ENCODE assay signal across 31 cellular contexts in genomic region chr6:145845557-145845956, GRCh38.
"Had no signal": no experiment of that assay in that cellular context is flagged by ENCODE, and none has a peak within 500 bp of the region (broad histone marks: within the 10 kb centered on the region; RNA-seq: fewer than 3 reads in every experiment).

No MANE protein-coding gene starts in this region.

- H3K36me3 Mint-ChIP-seq: activated CD4-positive, alpha-beta memory T cell treated with anti-CD3 and anti-CD28 coated beads for 36 hours; mesothelial cell of epicardium had no signal

- H3K4me3 ChIP-seq: adrenal gland, body of pancreas, heart right ventricle, left ventricle myocardium inferior, pancreas, prostate gland, testis, transverse colon had no signal

- H3K27ac Mint-ChIP-seq: activated CD4-positive, alpha-beta memory T cell treated with anti-CD3 and anti-CD28 coated beads for 36 hours; activated CD4-positive, alpha-beta T cell treated with anti-CD3 and anti-CD28 coated beads, Interleukin-2, amount 10 ng/mL, durations not matched to agents 24 days and 14 days; activated naive CD4-positive, alpha-beta T cell treated with anti-CD3 and anti-CD28 coated beads for 36 hours; activated naive CD8-positive, alpha-beta T cell treated with anti-CD3 and anti-CD28 coated beads for 36 hours; activated T-helper 1 cell treated with anti-CD3 and anti-CD28 coated beads, Interleukin-12 subunit alpha, Interleukin-12 subunit beta, Interleukin-2, Interleukin-4 antibody, amounts not matched to agents 30 ng/mL and 10 ng/mL and 1 ng/mL, durations not matched to agents 14 hours and 24 hours and 36 hours; mesothelial cell of epicardium; nephron progenitor cell; T-helper 1 cell treated with Interleukin-12 subunit alpha and Interleukin-12 subunit beta and Interleukin-4 antibody, amounts not matched to agents 30 μg/mL and 1 μg/mL, for 36 hours had no signal

- ATAC-seq: body of pancreas; pancreas; stimulated activated naive CD8-positive, alpha-beta T cell treated with anti-CD3 and anti-CD28 coated beads, Interleukin-15, Interleukin-2, amounts not matched to agents 100 U/mL and 50 U/mL, for 24 hours had no signal

- H3K4me1 Mint-ChIP-seq: activated CD4-positive, alpha-beta T cell treated with anti-CD3 and anti-CD28 coated beads, Interleukin-2, amount 10 ng/mL, durations not matched to agents 24 days and 14 days; activated naive CD8-positive, alpha-beta T cell treated with anti-CD3 and anti-CD28 coated beads for 36 hours; mesothelial cell of epicardium; nephron progenitor cell had no signal

- DNase-seq: activated CD4-positive, alpha-beta memory T cell treated with anti-CD3 and anti-CD28 coated beads for 36 hours; activated CD4-positive, alpha-beta T cell treated with anti-CD3 and anti-CD28 coated beads, Interleukin-2, amount 10 ng/mL, durations not matched to agents 24 days and 14 days; activated CD4-positive, CD25-positive, alpha-beta regulatory T cell treated with anti-CD3 and anti-CD28 coated beads, Interleukin-2, amount 50 U/mL, for 72 hours; activated CD8-positive, alpha-beta memory T cell treated with anti-CD3 and anti-CD28 coated beads, Interleukin-2, amount 50 U/mL, for 4 hours; activated effector memory CD4-positive, alpha-beta T cell treated with anti-CD3 and anti-CD28 coated beads, Interleukin-2, amount 50 U/mL, for 16 hours; activated naive CD4-positive, alpha-beta T cell treated with anti-CD3 and anti-CD28 coated beads for 36 hours; activated naive CD8-positive, alpha-beta T cell treated with anti-CD3 and anti-CD28 coated beads for 36 hours; activated T-cell treated with anti-CD3 and anti-CD28 coated beads, Interleukin-2, amount 50 U/mL, for 1 hour; adrenal gland; aorta; body of pancreas; cortex of kidney; heart right ventricle; left ventricle myocardium inferior; nephron progenitor cell; pancreas; stimulated activated CD4-positive, alpha-beta T cell treated with anti-CD3 and anti-CD28 coated beads, Interleukin-2, amount 100 ng/mL, for 48 hours; stimulated activated naive CD8-positive, alpha-beta T cell treated with anti-CD3 and anti-CD28 coated beads, Interleukin-15, Interleukin-2, amounts not matched to agents 100 U/mL and 50 U/mL, for 24 hours; SW 1271; T-helper 9 cell; testis; transverse colon; WERI-Rb-1 had no signal

- H3K4me1 ChIP-seq: body of pancreas, pancreas had no signal

- H3K27ac ChIP-seq: adrenal gland, body of pancreas, heart right ventricle, neutrophil, pancreas, prostate gland, testis, transverse colon, WERI-Rb-1 had no signal

- H3K9me3 ChIP-seq: adrenal gland, body of pancreas, heart right ventricle, left ventricle myocardium inferior, neutrophil, pancreas, prostate gland, testis, transverse colon had no signal

- FAIRE-seq: endothelial cell of umbilical vein, islet of Langerhans, pancreas, TTC549 had no signal

- H3K4me3 Mint-ChIP-seq: activated CD4-positive, alpha-beta memory T cell treated with anti-CD3 and anti-CD28 coated beads for 36 hours; activated CD4-positive, alpha-beta T cell treated with anti-CD3 and anti-CD28 coated beads, Interleukin-2, amount 10 ng/mL, durations not matched to agents 24 days and 14 days; activated naive CD4-positive, alpha-beta T cell treated with anti-CD3 and anti-CD28 coated beads for 36 hours; activated naive CD8-positive, alpha-beta T cell treated with anti-CD3 and anti-CD28 coated beads for 36 hours; activated T-helper 1 cell treated with anti-CD3 and anti-CD28 coated beads, Interleukin-12 subunit alpha, Interleukin-12 subunit beta, Interleukin-2, Interleukin-4 antibody, amounts not matched to agents 30 ng/mL and 10 ng/mL and 1 ng/mL, durations not matched to agents 14 hours and 24 hours and 36 hours; mesothelial cell of epicardium; nephron progenitor cell; T-helper 1 cell treated with Interleukin-12 subunit alpha and Interleukin-12 subunit beta and Interleukin-4 antibody, amounts not matched to agents 30 μg/mL and 1 μg/mL, for 36 hours had no signal

- H3K27me3 Mint-ChIP-seq: activated CD4-positive, alpha-beta memory T cell treated with anti-CD3 and anti-CD28 coated beads for 36 hours; activated CD4-positive, alpha-beta T cell treated with anti-CD3 and anti-CD28 coated beads, Interleukin-2, amount 10 ng/mL, durations not matched to agents 24 days and 14 days; activated naive CD8-positive, alpha-beta T cell treated with anti-CD3 and anti-CD28 coated beads for 36 hours had no signal

- H3K9me3 Mint-ChIP-seq: activated CD4-positive, alpha-beta memory T cell treated with anti-CD3 and anti-CD28 coated beads for 36 hours; activated CD4-positive, alpha-beta T cell treated with anti-CD3 and anti-CD28 coated beads, Interleukin-2, amount 10 ng/mL, durations not matched to agents 24 days and 14 days; activated naive CD4-positive, alpha-beta T cell treated with anti-CD3 and anti-CD28 coated beads for 36 hours; activated naive CD8-positive, alpha-beta T cell treated with anti-CD3 and anti-CD28 coated beads for 36 hours; activated T-helper 1 cell treated with anti-CD3 and anti-CD28 coated beads, Interleukin-12 subunit alpha, Interleukin-12 subunit beta, Interleukin-2, Interleukin-4 antibody, amounts not matched to agents 30 ng/mL and 10 ng/mL and 1 ng/mL, durations not matched to agents 14 hours and 24 hours and 36 hours; mesothelial cell of epicardium; nephron progenitor cell; T-helper 1 cell treated with Interleukin-12 subunit alpha and Interleukin-12 subunit beta and Interleukin-4 antibody, amounts not matched to agents 30 μg/mL and 1 μg/mL, for 36 hours had no signal

- H3K27me3 ChIP-seq: adrenal gland, body of pancreas, heart right ventricle, neutrophil, pancreas, testis, transverse colon had no signal

- H3K36me3 ChIP-seq: adrenal gland, heart right ventricle, left ventricle myocardium inferior, neutrophil, pancreas, prostate gland, transverse colon, WERI-Rb-1 had no signal
